ENCODE assay signal across 1 cellular context in genomic region chr1:25309085-25309484, GRCh38.
TF ChIP-seq lines count a peak whose summit lies in the region.

No MANE protein-coding gene starts in this region.

TF ChIP-seq in GM12878, 131 proteins besides CTCF, POLR2A, EP300 and RAD21:
- TF ChIP-seq ATF7 (IDR thresholded peaks at IDR 0.05; ENCODE audit: low read depth), result peak; percentile 73
